In the genomic region with DNA sequence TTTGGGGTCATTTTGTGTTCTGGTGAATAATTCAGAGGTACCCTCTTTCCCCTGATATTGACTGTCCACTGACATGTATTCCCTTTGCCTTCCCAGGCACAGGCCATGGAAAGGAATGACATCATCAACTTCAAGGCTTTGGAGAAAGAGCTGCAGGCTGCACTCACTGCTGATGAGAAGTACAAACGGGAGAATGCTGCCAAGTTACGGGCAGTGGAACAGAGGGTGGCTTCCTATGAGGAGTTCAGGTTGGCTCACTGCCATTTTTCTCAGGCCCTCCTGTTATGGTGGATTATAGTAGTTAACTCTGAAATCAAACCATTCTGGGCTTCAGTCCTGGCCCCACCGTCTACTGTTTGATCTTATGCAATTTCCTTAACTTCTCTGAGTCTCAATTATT, we compare ENCODE assay signal across 1 cellular context.
A peak's percentile ranks its signal among the peaks of the same experiment; 100 is the strongest.
TF ChIP-seq lines count a peak whose summit lies in the region.

No MANE protein-coding gene starts in this region.

TF ChIP-seq in GM12878, 131 proteins besides CTCF, POLR2A, EP300 and RAD21:
- TF ChIP-seq TARDBP (IDR thresholded peaks at IDR 0.05; ENCODE audit: borderline replicate concordance) (no peak), CHD2 (IDR thresholded peaks at IDR 0.05; ENCODE audit: borderline replicate concordance, low read depth, low read length) (no peak), ATF7 (IDR thresholded peaks at IDR 0.05; ENCODE audit: low read depth) (0 out of 2 replicates have a peak, but pooled peaks have one; percentile 39), PAX5 (IDR thresholded peaks at IDR 0.05; ENCODE audit: borderline replicate concordance, low read depth, low read length) (no peak), NR2C1 (IDR thresholded peaks at IDR 0.05) (no peak)
TF ChIP-seq in GM12878: peak in this region for 1.
